ENCODE assay signal across 18 cellular contexts in the genomic region with DNA sequence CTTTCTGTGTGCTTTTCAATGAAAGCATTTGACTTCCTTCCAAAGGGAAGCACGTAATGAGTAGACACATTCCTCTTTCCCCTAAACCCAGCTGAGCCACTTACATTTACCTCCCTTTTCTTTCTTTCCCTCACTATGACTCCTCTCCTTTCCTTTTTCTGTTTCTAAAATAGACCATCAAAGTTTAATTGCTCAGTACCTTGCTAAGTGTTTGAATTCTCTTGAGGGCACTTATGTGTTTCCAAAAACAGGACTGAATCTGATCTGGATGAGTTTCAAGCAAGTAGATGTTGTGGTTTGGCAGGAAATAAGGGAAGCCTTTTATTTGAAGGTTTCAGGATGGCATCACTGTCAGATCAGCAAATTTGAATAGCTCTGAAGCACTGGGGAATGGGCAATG.
A peak's percentile ranks its signal among the peaks of the same experiment; 100 is the strongest.
DNase-seq lines count a peak whose midpoint lies in the region; ATAC-seq and FAIRE-seq lines count a peak whose summit lies in the region.
"Had no signal": no experiment of that assay in that cellular context is flagged by ENCODE, and none has a peak within 500 bp of the region (broad histone marks: within the 10 kb centered on the region; RNA-seq: fewer than 3 reads in every experiment).

No MANE protein-coding gene starts in this region.

- no peak for FAIRE-seq in urothelium cell line (lab: Jason Lieb, UNC)
- FAIRE-seq: GM19239 had no signal

- no peak overlapping the region for H4K5ac ChIP-seq in mesendoderm (ENCODE audit: low read length)

- no peak overlapping the region for H2BK5ac ChIP-seq in mesendoderm (ENCODE audit: low read length)

- no peak overlapping the region for H3K4me3 ChIP-seq in BLaER1
- H3K4me3 ChIP-seq in mesendoderm (ENCODE audit: low read length) = no peak overlapping the region

- no peaks in the 10 kb centered on the region for H3K79me2 ChIP-seq in mesendoderm (ENCODE audit: control insufficient read depth, insufficient read depth, low read length)

- no peak overlapping the region for H2AK5ac ChIP-seq in mesendoderm (ENCODE audit: low read length)

- no peak overlapping the region for H3K4ac ChIP-seq in mesendoderm (ENCODE audit: low read depth, low read length)

- H3K9ac ChIP-seq in BLaER1 = no peak overlapping the region
- H3K9ac ChIP-seq in mesendoderm (ENCODE audit: low read length) = no peak overlapping the region
- H3K9ac ChIP-seq: KMS-11 had no signal

- DNase-seq in NCI-H1105 treated with DMSO at 0.1 percent for 48 hours (lab: John Stamatoyannopoulos, UW) (peak; percentile 43), NCI-H1105 (lab: John Stamatoyannopoulos, UW) (no peak), OCI-M1 (lab: John Stamatoyannopoulos, UW) (peak; percentile 34), medulla oblongata (ENCODE audit: extremely low spot score) (peak; percentile 7), mesendoderm (no peak), urothelium cell line (ENCODE audit: low spot score) (no peak)
- DNase-seq: C1 segment of cervical spinal cord, H7, NCI-H187, NCI-H226, NCI-H524 treated with DMSO at 0.1 percent for 48 hours, PC-3, SW 1271 had no signal

- no CpG with 5 or more reads among the region's 1 CpG for WGBS in mesendoderm (ENCODE audit: extremely low coverage, insufficient coverage, low lambda C conversion rate)

- H3K79me1 ChIP-seq in mesendoderm (ENCODE audit: low read length) = no peaks in the 10 kb centered on the region

- no peak for ATAC-seq in HG02642 (IDR thresholded peaks at IDR 0.05; ENCODE audit: poor library complexity, unreplicated experiment)
- ATAC-seq: PC-3 had no signal

- H2BK120ac ChIP-seq in mesendoderm (ENCODE audit: low read depth, low read length) = no peak overlapping the region

- H3K36me3 ChIP-seq in BLaER1 (no peaks in the 10 kb centered on the region), mesendoderm (ENCODE audit: control insufficient read depth, insufficient read depth, low read length) (no peaks in the 10 kb centered on the region)

- H3K27ac ChIP-seq in BLaER1 (no peak overlapping the region), mesendoderm (ENCODE audit: low read depth, low read length) (no peak overlapping the region)
- H3K27ac ChIP-seq: KMS-11, RWPE1 had no signal

- H2BK15ac ChIP-seq in mesendoderm (replicated peaks; ENCODE audit: low read depth) = no peak overlapping the region

- no peak overlapping the region for H3K56ac ChIP-seq in mesendoderm (ENCODE audit: low read length)

- H3K9me3 ChIP-seq in BLaER1 = no peaks in the 10 kb centered on the region

- H3K4me1 ChIP-seq in BLaER1 (0 out of 2 replicates have a peak, but pooled peaks cover 5% of the 10 kb centered on the region), mesendoderm (ENCODE audit: control insufficient read depth, low read depth, low read length) (peaks cover 3% of the 10 kb centered on the region)

- no peak overlapping the region for H3K23ac ChIP-seq in mesendoderm (ENCODE audit: low read length)

- no peaks in the 10 kb centered on the region for H3K27me3 ChIP-seq in BLaER1
- H3K27me3 ChIP-seq in mesendoderm (ENCODE audit: insufficient read depth, low read length, poor library complexity) = no peaks in the 10 kb centered on the region

- H3K4me2 ChIP-seq in BLaER1 (peak overlapping the region; percentile 12; the same call in 1 of the 2 replicates), mesendoderm (ENCODE audit: low read length) (no peak overlapping the region)
- H3K4me2 ChIP-seq: KMS-11 had no signal

- no peaks in the 10 kb centered on the region for H4K20me1 ChIP-seq in BLaER1

- no peak overlapping the region for H3K18ac ChIP-seq in mesendoderm (ENCODE audit: low read length)

- no peak overlapping the region for H4K8ac ChIP-seq in mesendoderm (ENCODE audit: low read depth, low read length)

Comparison
In these comparisons a context has a peak if more than half of its experiments do, and no peak if none do; other contexts are left out.
1. DNase-seq: peak in NCI-H1105 treated with DMSO at 0.1 percent for 48 hours (single experiment), OCI-M1 (single experiment) and medulla oblongata (single experiment); none in NCI-H1105 (single experiment), mesendoderm (single experiment) and urothelium cell line (single experiment).